Comparison of ENCODE assay signal across 8 cellular contexts in the genomic region with DNA sequence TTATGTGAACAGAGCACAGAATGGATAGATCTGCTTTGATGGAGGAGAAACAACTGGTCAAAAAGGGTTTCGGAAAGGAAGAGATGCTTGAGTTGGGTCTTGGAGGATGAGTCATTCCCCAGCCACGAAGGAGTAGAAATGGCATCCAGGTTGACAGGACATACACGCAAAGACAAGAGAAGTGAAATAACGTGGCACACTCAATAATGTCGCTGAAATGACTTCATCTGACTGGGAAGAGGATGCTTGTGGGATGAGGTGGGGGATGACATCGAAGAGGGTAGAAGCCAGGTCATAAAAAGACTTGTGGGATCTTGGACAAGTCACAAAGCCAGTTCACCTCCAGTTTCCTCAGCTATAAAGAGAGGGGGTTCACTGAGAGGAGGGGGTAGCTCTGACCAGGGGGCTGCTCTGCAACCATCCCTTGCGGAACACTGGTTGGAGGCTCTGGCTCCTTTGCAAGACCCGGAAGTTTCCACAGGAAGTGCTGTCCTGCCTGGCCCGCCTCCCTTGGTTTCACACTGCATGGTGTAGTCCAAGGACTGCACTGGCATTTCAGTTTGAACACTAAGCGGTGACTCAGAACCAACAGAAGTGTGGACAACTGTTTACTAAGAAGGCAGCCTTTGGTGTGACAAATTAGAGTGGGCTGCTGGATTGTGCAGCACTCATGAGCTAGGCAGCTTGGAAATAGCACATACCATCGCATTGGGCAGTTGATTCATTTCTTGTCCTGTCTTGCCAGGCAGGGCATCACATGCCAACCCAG.
A peak's percentile ranks its signal among the peaks of the same experiment; 100 is the strongest.
DNase-seq lines count a peak whose midpoint lies in the region; ATAC-seq, FAIRE-seq and TF ChIP-seq lines count a peak whose summit lies in the region.

No MANE protein-coding gene starts in this region.

- no peak for TF ChIP-seq CTCF in astrocyte (IDR thresholded peaks at IDR 0.05; ENCODE audit: insufficient read depth, low read depth, low read length)
- no peak for TF ChIP-seq CTCF in Peyer's patch (IDR thresholded peaks at IDR 0.05)
- no peak for TF ChIP-seq CTCF in colonic mucosa (IDR thresholded peaks at IDR 0.05)

- H3K27me3 ChIP-seq in astrocyte (ENCODE audit: insufficient read depth, low read length) = no peaks in the 10 kb centered on the region
- no peaks in the 10 kb centered on the region for H3K27me3 ChIP-seq in Peyer's patch
- H3K27me3 ChIP-seq in colonic mucosa = no peaks in the 10 kb centered on the region

- H3K4me1 Mint-ChIP-seq in astrocyte (ENCODE audit: low read depth, unreplicated experiment) = peaks cover 34% of the 10 kb centered on the region

- H3K27ac ChIP-seq in astrocyte (ENCODE audit: low read depth, low read length) (no peak overlapping the region), Peyer's patch (no peak overlapping the region), colonic mucosa (no peak overlapping the region)

- no peaks in the 10 kb centered on the region for H4K20me1 ChIP-seq in astrocyte (ENCODE audit: insufficient read depth, low read length)

- H3K4me3 Mint-ChIP-seq in astrocyte (ENCODE audit: unreplicated experiment) = peak overlapping the region; percentile 50

- H3K4me2 ChIP-seq in astrocyte (ENCODE audit: low read length) = peak overlapping the region; percentile 23

- H3K36me3 ChIP-seq in astrocyte (ENCODE audit: insufficient read depth, low read length) = no peaks in the 10 kb centered on the region
- H3K36me3 ChIP-seq in Peyer's patch = no peaks in the 10 kb centered on the region
- H3K36me3 ChIP-seq in colonic mucosa = no peaks in the 10 kb centered on the region

- H3K4me3 ChIP-seq in astrocyte (ENCODE audit: insufficient read depth, low read depth, low read length) (no peak overlapping the region), Peyer's patch (no peak overlapping the region), colonic mucosa (no peak overlapping the region)

- H3K27me3 Mint-ChIP-seq in astrocyte (ENCODE audit: low read depth, unreplicated experiment) = no peaks in the 10 kb centered on the region

- ATAC-seq in HG03342 (IDR thresholded peaks at IDR 0.05; ENCODE audit: unreplicated experiment) = peak; percentile 56

- FAIRE-seq in astrocyte (lab: Jason Lieb, UNC) = peak; percentile 81
- no peak for FAIRE-seq in frontal cortex (lab: Jason Lieb, UNC)

- DNase-seq in stimulated activated naive CD4-positive, alpha-beta T cell treated with Interleukin-2 at 50 U/mL for 16 hours (lab: John Stamatoyannopoulos, UW) = peak; percentile 23
- DNase-seq in stimulated activated naive CD4-positive, alpha-beta T cell (lab: John Stamatoyannopoulos, UW) = no peak
- DNase-seq in astrocyte (ENCODE audit: low read depth) = peak; percentile 77
- DNase-seq in frontal cortex (ENCODE audit: low spot score in 2 of 2) = no peak
- no peak for DNase-seq in Peyer's patch
- DNase-seq in colonic mucosa = no peak
- DNase-seq in dedifferentiated amniotic fluid mesenchymal stem cell (ENCODE audit: extremely low spot score) = no peak

- no peak overlapping the region for H2AFZ ChIP-seq in astrocyte (ENCODE audit: low read depth, low read length)

- H3K27ac Mint-ChIP-seq in astrocyte (ENCODE audit: unreplicated experiment) = peak overlapping the region; percentile 73

- H3K4me1 ChIP-seq in astrocyte (ENCODE audit: insufficient read depth, low read length) (peaks cover 18% of the 10 kb centered on the region), Peyer's patch (no peaks in the 10 kb centered on the region), colonic mucosa (no peaks in the 10 kb centered on the region)

- H3K36me3 Mint-ChIP-seq in astrocyte (ENCODE audit: low read depth, unreplicated experiment) = no peaks in the 10 kb centered on the region

- TF ChIP-seq POLR2A in Peyer's patch (IDR thresholded peaks at IDR 0.05) = no peak

- no peak overlapping the region for H3K9ac ChIP-seq in astrocyte (ENCODE audit: low read length)
- H3K9ac ChIP-seq in colonic mucosa (ENCODE audit: low read depth in 2 of 2, low read length in 2 of 2) = no peak overlapping the region

- H3K9me3 Mint-ChIP-seq in astrocyte (ENCODE audit: unreplicated experiment) = peaks cover 9% of the 10 kb centered on the region

- H3K9me3 ChIP-seq in astrocyte (ENCODE audit: insufficient read depth, low read depth, low read length) (no peaks in the 10 kb centered on the region), Peyer's patch (no peaks in the 10 kb centered on the region), colonic mucosa (no peaks in the 10 kb centered on the region)

- H3K79me2 ChIP-seq in astrocyte (ENCODE audit: insufficient read depth, low read length) = no peaks in the 10 kb centered on the region

- intact Hi-C loops in colonic mucosa (cut with DNase I) = loop anchor here (5.0 kb wide), 1 partner anchor 188 kb away; a partner anchor contains a TSS

Comparison
In these comparisons a context has a peak if more than half of its experiments do, and no peak if none do; other contexts are left out.
1. DNase-seq: peak in stimulated activated naive CD4-positive, alpha-beta T cell treated with Interleukin-2 at 50 U/mL for 16 hours (single experiment) and astrocyte (single experiment); none in stimulated activated naive CD4-positive, alpha-beta T cell (0 of 6), frontal cortex (0 of 2), Peyer's patch (0 of 3), colonic mucosa (single experiment) and dedifferentiated amniotic fluid mesenchymal stem cell (single experiment).